32 cellular contexts compared by ENCODE assay signal in the genomic region with DNA sequence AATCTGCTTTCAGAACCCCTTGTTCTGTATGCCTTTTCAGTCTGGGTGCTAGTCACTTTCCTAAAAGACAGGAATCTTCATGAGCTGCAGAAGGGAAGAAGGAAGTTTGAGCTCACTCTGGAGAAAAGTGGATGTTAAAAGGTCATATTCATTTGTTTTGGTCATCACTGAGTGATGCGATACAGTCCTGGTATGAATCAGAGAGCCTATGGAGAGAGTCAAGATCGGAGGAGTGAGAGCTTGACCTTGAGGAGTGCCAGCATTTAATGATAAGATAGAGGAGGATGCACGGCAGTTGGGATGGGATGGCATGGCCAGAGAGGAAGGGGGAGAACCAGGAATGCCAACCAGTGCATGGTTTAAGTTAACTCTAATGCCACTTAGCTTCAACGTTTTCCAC. TPM values are rescaled to one million over a fixed set of nuclear protein-coding genes. Genes with fewer than 3 reads are reported as not detected.
A peak's percentile ranks its signal among the peaks of the same experiment; 100 is the strongest.
DNase-seq lines count a peak whose midpoint lies in the region; ATAC-seq and TF ChIP-seq lines count a peak whose summit lies in the region.
"Had no signal": no experiment of that assay in that cellular context is flagged by ENCODE, and none has a peak within 500 bp of the region (broad histone marks: within the 10 kb centered on the region; RNA-seq: fewer than 3 reads in every experiment).

No MANE protein-coding gene starts in this region.

- 54 to 68% (median 61%) methylated on average over 4 of the region's 4 CpGs for WGBS in stomach, 5 donors

- no peaks in the 10 kb centered on the region for H3K9me3 ChIP-seq in stomach
- H3K9me3 ChIP-seq: HAP-1, psoas muscle, sigmoid colon, tibial nerve had no signal

- H3K4me3 ChIP-seq in foreskin fibroblast (ENCODE audit: low read depth in 1 of 2, low read length in 2 of 2), result no peak overlapping the region
- no peak overlapping the region for H3K4me3 ChIP-seq in stomach
- H3K4me3 ChIP-seq: HAP-1, PC-9, psoas muscle, sigmoid colon, tibial nerve had no signal

- no peaks in the 10 kb centered on the region for H3K27me3 ChIP-seq in stomach
- H3K27me3 ChIP-seq: sigmoid colon, tibial nerve had no signal

- H3K27ac ChIP-seq in stomach, result no peak overlapping the region
- H3K27ac ChIP-seq: HL-60, PC-9, psoas muscle, sigmoid colon, tibial nerve had no signal

- intact Hi-C loops in left ventricle myocardium superior (cut with micrococcal nuclease), result no loop called here
- intact Hi-C loops in Right ventricle myocardium superior (cut with DNase I), result loop anchor here (5.0 kb wide), 2 partner anchors 72 to 177 kb away; no protein-coding TSS in a partner anchor
- intact Hi-C loops in stomach (cut with DNase I; ENCODE audit: low total_unique reads), result no loop called here

- DNase-seq in left ventricle myocardium superior, result no peak
- DNase-seq in Right ventricle myocardium superior, result no peak
- peak; percentile 52 for DNase-seq in NCI-H226
- peak; percentile 32 to 51 for DNase-seq in foreskin fibroblast
- no peak for DNase-seq in activated CD4-positive, alpha-beta T cell treated with anti-CD3 and anti-CD28 coated beads for 4 hours
- DNase-seq in NCI-H748 treated with DMSO at 0.1 percent for 48 hours (lab: John Stamatoyannopoulos, UW), result no peak
- no peak for DNase-seq in stomach
- DNase-seq: activated CD4-positive, CD25-positive, alpha-beta regulatory T cell treated with anti-CD3 and anti-CD28 coated beads, Interleukin-2, amount 50 U/mL, for 72 hours; activated gamma-delta T cell treated with Interleukin-2 at 50 U/mL for 16 hours; activated T-cell treated with anti-CD3 and anti-CD28 coated beads for 4 hours; amygdala; C1 segment of cervical spinal cord; COR-L47; effector CD4-positive, alpha-beta T cell; KG1; MM.1S; NCI-H2029; NCI-H526; PC-9; psoas muscle; sigmoid colon; stimulated activated CD4-positive, alpha-beta T cell treated with anti-CD3 and anti-CD28 coated beads, Interleukin-12 subunit alpha, Interleukin-12 subunit beta, amount 100 ng/mL, for 4 hours; stimulated activated CD4-positive, alpha-beta T cell treated with anti-CD3 and anti-CD28 coated beads, Interleukin-2, amount 100 ng/mL, for 48 hours; T-helper 2 cell had no signal

- peaks cover 86 to 100% (median 100%) of the 10 kb centered on the region in 4 donors for H3K36me3 ChIP-seq in stomach

- TF ChIP-seq CTCF in foreskin fibroblast (IDR thresholded peaks at IDR 0.05; ENCODE audit: low read depth, low read length) (no peak), stomach (IDR thresholded peaks at IDR 0.05) (no peak)

- TF ChIP-seq POLR2A in stomach (IDR thresholded peaks at IDR 0.05), result no peak

- TF ChIP-seq EP300 in stomach (IDR thresholded peaks at IDR 0.05), result no peak

- H3K4me1 ChIP-seq in stomach, result peaks cover 0 to 7% (median 0%) of the 10 kb centered on the region in 4 donors
- H3K4me1 ChIP-seq: HAP-1, psoas muscle, sigmoid colon had no signal

- ATAC-seq in left ventricle myocardium superior (peak; percentile 30), Right ventricle myocardium superior (ENCODE audit: poor library complexity) (no peak)
- ATAC-seq: psoas muscle had no signal

RNA-seq across cellular contexts. Expression of a gene that starts 19.6 kb away (rescaled TPM):
- total RNA-seq in left ventricle myocardium superior (30.0 TPM), Right ventricle myocardium superior (27.3 TPM), stomach (100 to 1,000 TPM in 2 of 5 donors, 10 to 100 TPM in 3; 17.5 to 454 (median 51.0) TPM)
- 10 to 100 TPM; 30.9 to 38.6 (median 37.5) TPM for polyA plus RNA-seq in stomach

RNA-seq across cellular contexts. Expression of a gene that starts 23.8 kb away (rescaled TPM):
- total RNA-seq in left ventricle myocardium superior, result 29.2 TPM
- 26.5 TPM for total RNA-seq in Right ventricle myocardium superior
- 10 to 100 TPM; 12.7 to 40.8 (median 19.7) TPM for total RNA-seq in stomach
- 10 to 100 TPM; 19.9 to 22.5 (median 20.5) TPM for polyA plus RNA-seq in stomach

RNA-seq across cellular contexts. Expression of a gene that starts 32.4 kb away (rescaled TPM):
- total RNA-seq in left ventricle myocardium superior (0.50 TPM), Right ventricle myocardium superior (0.46 TPM), stomach (1,000 to 10,000 TPM in 1 of 5 donors, 10 to 100 TPM in 1, 1 to 10 TPM in 1, under 1 TPM in 1, not detected in 1; 0.14 to 4,040 (median 7.4) TPM)
- 10 to 100 TPM in 1 of 3 donors, 1 to 10 TPM in 1, under 1 TPM in 1; 0.44 to 10.8 (median 1.8) TPM for polyA plus RNA-seq in stomach
- total RNA-seq: epithelial cell of proximal tubule, fibroblast of villous mesenchyme, lower leg skin, mesothelial cell of epicardium, PC-9, sigmoid colon, tibial nerve had no signal
- polyA plus RNA-seq: keratinocyte had no signal

RNA-seq across cellular contexts. Expression of a gene that starts 33.1 kb away (rescaled TPM):
- total RNA-seq in left ventricle myocardium superior (14.9 TPM), Right ventricle myocardium superior (9.5 TPM), stomach (10 to 100 TPM in 3 of 5 donors, 1 to 10 TPM in 1, not detected in 1; 5.0 to 62.4 (median 24.9) TPM)
- 10 to 100 TPM; 15.9 to 27.8 (median 21.3) TPM for polyA plus RNA-seq in stomach

RNA-seq across cellular contexts. Expression of a gene that starts 40.1 kb away (rescaled TPM):
- total RNA-seq in left ventricle myocardium superior (89.9 TPM), Right ventricle myocardium superior (74.5 TPM), stomach (100 to 1,000 TPM in 1 of 5 donors, 10 to 100 TPM in 3, not detected in 1; 11.3 to 143 (median 79.1) TPM)
- polyA plus RNA-seq in stomach, result 100 to 1,000 TPM; 217 to 272 (median 223) TPM

Comparison
In these comparisons a context has a peak if more than half of its experiments do, and no peak if none do; other contexts are left out.
1. DNase-seq: peak in NCI-H226 (single experiment) and foreskin fibroblast (2 of 2); none in left ventricle myocardium superior (single experiment), Right ventricle myocardium superior (single experiment), activated CD4-positive, alpha-beta T cell treated with anti-CD3 and anti-CD28 coated beads for 4 hours (0 of 2), NCI-H748 treated with DMSO at 0.1 percent for 48 hours (single experiment) and stomach (single experiment).